In the genomic region with DNA sequence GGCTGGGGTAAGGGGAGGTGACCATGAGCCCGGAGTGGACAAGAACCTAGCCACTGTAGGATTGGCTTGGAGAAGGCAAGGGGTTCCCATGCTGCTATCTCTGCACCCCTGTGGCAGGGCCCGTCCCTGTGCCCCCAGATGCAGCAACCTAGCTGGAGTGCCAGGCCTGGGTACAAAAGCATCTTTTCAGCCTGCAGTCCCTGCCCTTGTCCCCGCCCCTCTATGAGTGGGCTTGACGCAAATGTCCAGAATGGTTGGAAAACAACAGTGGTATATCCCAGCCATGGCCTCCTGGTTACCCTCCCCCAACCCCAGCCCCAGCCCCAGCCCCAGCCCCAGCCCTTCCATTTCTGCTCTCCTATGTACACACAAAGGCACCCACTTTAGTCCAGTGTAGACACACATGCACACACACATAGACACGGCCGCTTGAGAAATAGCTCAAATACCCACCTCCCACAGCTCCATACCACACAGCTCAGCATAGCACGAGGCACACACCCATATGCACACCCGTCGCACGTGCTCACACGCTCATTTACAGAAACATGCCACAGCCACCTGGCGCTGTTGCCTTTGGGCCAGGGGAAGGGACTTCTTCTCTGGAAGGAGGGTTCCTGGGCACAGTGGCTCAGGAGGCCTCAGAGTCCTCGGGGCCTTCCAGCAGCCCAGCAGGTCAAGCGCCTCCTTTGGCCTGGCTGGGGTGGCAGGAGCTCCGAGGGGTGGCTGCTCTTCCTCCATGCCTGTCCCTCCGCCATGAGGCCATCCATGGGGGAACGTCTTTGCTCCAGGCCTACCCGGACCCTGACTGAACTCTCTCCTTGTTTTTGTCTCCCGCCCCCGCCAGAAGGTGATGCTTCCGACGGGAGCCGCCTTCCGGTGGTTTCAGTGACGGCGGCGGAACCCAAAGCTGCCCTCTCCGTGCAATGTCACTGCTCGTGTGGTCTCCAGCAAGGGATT, we compare ENCODE assay signal across 20 cellular contexts. TPM values are rescaled to one million over a fixed set of nuclear protein-coding genes. Genes with fewer than 3 reads are reported as not detected.
DNase-seq lines count a peak whose midpoint lies in the region; ATAC-seq and TF ChIP-seq lines count a peak whose summit lies in the region.
"Had no signal": no experiment of that assay in that cellular context is flagged by ENCODE, and none has a peak within 500 bp of the region (broad histone marks: within the 10 kb centered on the region; RNA-seq: fewer than 3 reads in every experiment).

No MANE protein-coding gene starts in this region.

- DNase-seq in A673 (ENCODE audit: low spot score) (no peak), inferior parietal cortex (ENCODE audit: extremely low spot score) (peak; percentile 53), posterior cingulate gyrus (peak in 6 of 10 donors; percentile 64 to 95 (median 76)), cerebellar nuclear complex (lab: John Stamatoyannopoulos, UW) (no peak), KBM-7 (no peak), upper lobe of right lung (no peak)
- no peak for DNase-seq in activated T-helper 2 cell treated with anti-CD3 and anti-CD28 coated beads, Interferon-gamma antibody, Interleukin-2, Interleukin-4, amounts not matched to agents 10 μg/mL and 5 μg/mL and 100 μg/mL, durations not matched to agents 14 hours and 24 hours and 36 hours (ENCODE audit: low spot score)
- DNase-seq: activated CD8-positive, alpha-beta T cell treated with anti-CD3 and anti-CD28 coated beads, Interleukin-2, amount 10 ng/mL, durations not matched to agents 7 days and 5 days; amniotic stem cell; cortex of kidney; heart right ventricle; NCI-H2107; NCI-H748 treated with DMSO at 0.1 percent for 48 hours; PC-9; retina; stimulated activated CD4-positive, alpha-beta T cell treated with anti-CD3 and anti-CD28 coated beads, Interleukin-1b, Interleukin-23, amount 100 ng/mL, for 48 hours; tibial artery had no signal

- intact Hi-C loops in A673 (cut with micrococcal nuclease; ENCODE audit: unreplicated experiment) (no loop called here), posterior cingulate gyrus (cut with DNase I) (no loop called here), upper lobe of right lung (cut with DNase I) (no loop called here)
- intact Hi-C loops in activated T-helper 2 cell treated with anti-CD3 and anti-CD28 coated beads, Interferon-gamma antibody, Interleukin-2, Interleukin-4, amounts not matched to agents 10 μg/mL and 5 μg/mL and 100 μg/mL, durations not matched to agents 14 hours and 24 hours and 36 hours (cut with micrococcal nuclease), result no loop called here

- H3K4me3 Mint-ChIP-seq in activated T-helper 2 cell treated with anti-CD3 and anti-CD28 coated beads, Interferon-gamma antibody, Interleukin-2, Interleukin-4, amounts not matched to agents 10 μg/mL and 5 μg/mL and 100 μg/mL, durations not matched to agents 14 hours and 24 hours and 36 hours (ENCODE audit: low read depth), result no peak overlapping the region
- H3K4me3 Mint-ChIP-seq: activated CD8-positive, alpha-beta T cell treated with anti-CD3 and anti-CD28 coated beads, Interleukin-2, amount 10 ng/mL, durations not matched to agents 7 days and 5 days had no signal

- CTCF ChIA-PET in A673 (lab: Charles Lee), result no interaction called here

- POLR2A ChIA-PET in A673 (lab: Charles Lee; ENCODE audit: low non-redundant PET), result no interaction called here

- H3K4me1 Mint-ChIP-seq in activated T-helper 2 cell treated with anti-CD3 and anti-CD28 coated beads, Interferon-gamma antibody, Interleukin-2, Interleukin-4, amounts not matched to agents 10 μg/mL and 5 μg/mL and 100 μg/mL, durations not matched to agents 14 hours and 24 hours and 36 hours (ENCODE audit: low read depth), result no peaks in the 10 kb centered on the region

- no TSS peak for BruUV-seq in A673 (replicated peaks; lab: Mats Ljungman, UMichigan)

- H3K27me3 ChIP-seq in A673 (replicated peaks; ENCODE audit: insufficient read depth, low read depth, low read length, poor library complexity), result no peaks in the 10 kb centered on the region
- no peaks in the 10 kb centered on the region for H3K27me3 ChIP-seq in upper lobe of right lung
- H3K27me3 ChIP-seq: heart right ventricle, tibial artery had no signal

- H3K4me3 ChIP-seq in A673 (ENCODE audit: low read depth, low read length, poor library complexity, severe bottlenecking) (no peak overlapping the region), upper lobe of right lung (no peak overlapping the region)
- H3K4me3 ChIP-seq: HAP-1, heart right ventricle, PC-9, tibial artery had no signal

- in situ Hi-C loops in KBM-7 (cut with MboI; ENCODE audit: low pct_unique_long_range_greater_than_20kb, low sequenced_read_pairs), result no loop called here

- peaks cover 16% of the 10 kb centered on the region for H3K36me3 ChIP-seq in A673 (ENCODE audit: insufficient read depth, low read length, poor library complexity, severe bottlenecking)
- H3K36me3 ChIP-seq in upper lobe of right lung, result peaks cover 33% of the 10 kb centered on the region
- H3K36me3 ChIP-seq: HAP-1 had no signal

- H3K27ac Mint-ChIP-seq in activated T-helper 2 cell treated with anti-CD3 and anti-CD28 coated beads, Interferon-gamma antibody, Interleukin-2, Interleukin-4, amounts not matched to agents 10 μg/mL and 5 μg/mL and 100 μg/mL, durations not matched to agents 14 hours and 24 hours and 36 hours, result peak overlapping the region; percentile 39
- H3K27ac Mint-ChIP-seq: activated CD8-positive, alpha-beta T cell treated with anti-CD3 and anti-CD28 coated beads, Interleukin-2, amount 10 ng/mL, durations not matched to agents 7 days and 5 days had no signal

- no peaks in the 10 kb centered on the region for H3K27me3 Mint-ChIP-seq in activated T-helper 2 cell treated with anti-CD3 and anti-CD28 coated beads, Interferon-gamma antibody, Interleukin-2, Interleukin-4, amounts not matched to agents 10 μg/mL and 5 μg/mL and 100 μg/mL, durations not matched to agents 14 hours and 24 hours and 36 hours (ENCODE audit: low read depth)

- H3K27ac ChIP-seq in A673 (ENCODE audit: low read depth, low read length, poor library complexity, severe bottlenecking), result peak overlapping the region; percentile 57
- H3K27ac ChIP-seq in upper lobe of right lung, result no peak overlapping the region
- H3K27ac ChIP-seq: heart right ventricle, PC-9, tibial artery had no signal

- H3K9me3 Mint-ChIP-seq in activated T-helper 2 cell treated with anti-CD3 and anti-CD28 coated beads, Interferon-gamma antibody, Interleukin-2, Interleukin-4, amounts not matched to agents 10 μg/mL and 5 μg/mL and 100 μg/mL, durations not matched to agents 14 hours and 24 hours and 36 hours, result no peaks in the 10 kb centered on the region

- TF ChIP-seq CTCF in A673 (conservative IDR thresholded peaks at IDR 0.05; ENCODE audit: low read depth, low read length) (no peak), upper lobe of right lung (IDR thresholded peaks at IDR 0.05) (no peak)

- no peaks in the 10 kb centered on the region for H3K36me3 Mint-ChIP-seq in activated T-helper 2 cell treated with anti-CD3 and anti-CD28 coated beads, Interferon-gamma antibody, Interleukin-2, Interleukin-4, amounts not matched to agents 10 μg/mL and 5 μg/mL and 100 μg/mL, durations not matched to agents 14 hours and 24 hours and 36 hours (ENCODE audit: low read depth)

- H3K9me3 ChIP-seq in A673 (ENCODE audit: low read depth, low read length, poor library complexity, severe bottlenecking), result no peaks in the 10 kb centered on the region
- H3K9me3 ChIP-seq in upper lobe of right lung, result no peaks in the 10 kb centered on the region
- H3K9me3 ChIP-seq: HAP-1, heart right ventricle, tibial artery had no signal

- ATAC-seq in GM18867 (IDR thresholded peaks at IDR 0.05; ENCODE audit: unreplicated experiment), result no peak
- no peak for ATAC-seq in upper lobe of right lung
- ATAC-seq: activated CD8-positive, alpha-beta T cell treated with anti-CD3 and anti-CD28 coated beads, Interleukin-2, amount 10 ng/mL, durations not matched to agents 7 days and 5 days; esophagus mucosa; heart right ventricle had no signal

- peaks cover 21% of the 10 kb centered on the region for H3K4me1 ChIP-seq in A673 (ENCODE audit: insufficient read depth, low read length, poor library complexity, severe bottlenecking)
- peaks cover 10% of the 10 kb centered on the region for H3K4me1 ChIP-seq in upper lobe of right lung
- H3K4me1 ChIP-seq: HAP-1 had no signal

RNA-seq across cellular contexts. Expression of gene CXXC5, which starts 34.1 kb away (rescaled TPM):
- total RNA-seq in A673 (2021) (56.4 and 57.2 TPM in 2 replicates), upper lobe of right lung (30.6 TPM)
- total RNA-seq in activated T-helper 2 cell treated with anti-CD3 and anti-CD28 coated beads, Interferon-gamma antibody, Interleukin-2, Interleukin-4, amounts not matched to agents 10 μg/mL and 5 μg/mL and 100 μg/mL, durations not matched to agents 14 hours and 24 hours and 36 hours, result 1.3 and 2.9 TPM in 2 replicates

Comparison
In these comparisons a context has a peak if more than half of its experiments do, and no peak if none do; other contexts are left out.
1. DNase-seq: peak in inferior parietal cortex (single experiment) and posterior cingulate gyrus (6 of 10); none in A673 (single experiment), activated T-helper 2 cell treated with anti-CD3 and anti-CD28 coated beads, Interferon-gamma antibody, Interleukin-2, Interleukin-4, amounts not matched to agents 10 μg/mL and 5 μg/mL and 100 μg/mL, durations not matched to agents 14 hours and 24 hours and 36 hours (single experiment), cerebellar nuclear complex (0 of 2), KBM-7 (single experiment) and upper lobe of right lung (single experiment).